In the genomic region with DNA sequence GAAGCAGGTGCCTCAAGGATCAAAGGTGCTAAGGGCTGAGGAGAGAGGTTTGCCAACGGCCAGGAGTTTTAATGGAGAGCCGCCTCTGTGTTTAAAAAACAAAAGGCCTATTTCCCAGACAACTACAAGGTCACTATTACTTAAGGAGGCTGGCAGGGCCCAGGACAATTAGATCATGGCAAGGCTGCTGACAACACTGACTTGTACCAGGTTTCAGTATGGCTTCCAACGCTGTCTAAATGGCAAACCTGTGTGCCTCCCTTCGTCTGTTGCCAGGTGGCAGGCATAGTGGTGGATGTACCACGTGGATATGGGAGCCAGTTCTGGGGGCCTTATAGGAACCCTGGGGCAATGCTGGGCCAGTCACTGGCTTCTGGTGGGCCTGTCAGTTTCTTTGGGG, we compare ENCODE assay signal across 17 cellular contexts. TPM values are rescaled to one million over a fixed set of nuclear protein-coding genes. Genes with fewer than 3 reads are reported as not detected.
"Had no signal": no experiment of that assay in that cellular context is flagged by ENCODE, and none has a peak within 500 bp of the region (broad histone marks: within the 10 kb centered on the region; RNA-seq: fewer than 3 reads in every experiment).

No MANE protein-coding gene starts in this region.

- H3K9me3 Mint-ChIP-seq: activated CD8-positive, alpha-beta T cell treated with anti-CD3 and anti-CD28 coated beads for 36 hours; activated naive CD8-positive, alpha-beta T cell treated with anti-CD3 and anti-CD28 coated beads for 36 hours; activated T-cell treated with anti-CD3 and anti-CD28 coated beads, Interleukin-2, amount 50 U/mL, for 72 hours; effector memory CD8-positive, alpha-beta T cell; naive thymus-derived CD8-positive, alpha-beta T cell had no signal

- H3K4me1 ChIP-seq: heart left ventricle, prostate gland, stomach had no signal

- H3K9me3 ChIP-seq: heart left ventricle, prostate gland, right lobe of liver, stomach, thoracic aorta had no signal

- H3K27me3 Mint-ChIP-seq: activated CD4-positive, alpha-beta T cell treated with anti-CD3 and anti-CD28 coated beads for 36 hours; activated CD8-positive, alpha-beta T cell treated with anti-CD3 and anti-CD28 coated beads for 36 hours; activated naive CD8-positive, alpha-beta T cell treated with anti-CD3 and anti-CD28 coated beads for 36 hours; effector memory CD8-positive, alpha-beta T cell; naive thymus-derived CD8-positive, alpha-beta T cell had no signal

- H3K4me3 ChIP-seq: heart left ventricle, prostate gland, right lobe of liver, stomach, thoracic aorta had no signal

- H3K4me3 Mint-ChIP-seq: activated CD4-positive, alpha-beta T cell treated with anti-CD3 and anti-CD28 coated beads for 36 hours; activated CD8-positive, alpha-beta T cell treated with anti-CD3 and anti-CD28 coated beads for 36 hours; activated naive CD8-positive, alpha-beta T cell treated with anti-CD3 and anti-CD28 coated beads for 36 hours; activated T-cell treated with anti-CD3 and anti-CD28 coated beads, Interleukin-2, amount 50 U/mL, for 72 hours; effector memory CD8-positive, alpha-beta T cell; naive thymus-derived CD8-positive, alpha-beta T cell had no signal

- H3K27me3 ChIP-seq: heart left ventricle, right lobe of liver, stomach had no signal

- DNase-seq: activated CD4-positive, alpha-beta T cell treated with anti-CD3 and anti-CD28 coated beads for 36 hours; activated CD8-positive, alpha-beta T cell treated with anti-CD3 and anti-CD28 coated beads for 36 hours; activated gamma-delta T cell treated with Interleukin-2 at 50 U/mL for 16 hours; activated naive CD8-positive, alpha-beta T cell treated with anti-CD3 and anti-CD28 coated beads for 36 hours; activated T-cell treated with anti-CD3 and anti-CD28 coated beads, Interleukin-2, amount 50 U/mL, for 72 hours; dermis blood vessel endothelial cell; effector memory CD8-positive, alpha-beta T cell; left colon; right lobe of liver; stomach had no signal

- H3K27ac Mint-ChIP-seq: activated CD4-positive, alpha-beta T cell treated with anti-CD3 and anti-CD28 coated beads for 36 hours; activated CD8-positive, alpha-beta T cell treated with anti-CD3 and anti-CD28 coated beads for 36 hours; activated naive CD8-positive, alpha-beta T cell treated with anti-CD3 and anti-CD28 coated beads for 36 hours; activated T-cell treated with anti-CD3 and anti-CD28 coated beads, Interleukin-2, amount 50 U/mL, for 72 hours had no signal

- H3K27ac ChIP-seq: epithelial cell of prostate, heart left ventricle, prostate gland, right lobe of liver, stomach, thoracic aorta had no signal

- ATAC-seq: activated CD4-positive, alpha-beta T cell treated with anti-CD3 and anti-CD28 coated beads for 36 hours; activated CD8-positive, alpha-beta T cell treated with anti-CD3 and anti-CD28 coated beads for 36 hours; activated T-cell treated with anti-CD3 and anti-CD28 coated beads, Interleukin-2, amount 50 U/mL, for 72 hours; effector memory CD8-positive, alpha-beta T cell; heart left ventricle; left colon; naive thymus-derived CD8-positive, alpha-beta T cell; right lobe of liver; SK-N-SH treated with all-trans-retinoic acid at 6 μM for 48 hours had no signal

- H3K36me3 ChIP-seq: prostate gland had no signal

RNA-seq across cellular contexts. Expression of gene NSG1, which starts 41.0 kb away (rescaled TPM):
- total RNA-seq: dermis blood vessel endothelial cell, lung microvascular endothelial cell had no signal
